Comparison of ENCODE assay signal across 18 cellular contexts in genomic region chr10:24277277-24277676, GRCh38.
"Had no signal": no experiment of that assay in that cellular context is flagged by ENCODE, and none has a peak within 500 bp of the region (broad histone marks: within the 10 kb centered on the region; RNA-seq: fewer than 3 reads in every experiment).

No MANE protein-coding gene starts in this region.

- H3K4me3 ChIP-seq: ovary, suprapubic skin had no signal

- H3K9me3 ChIP-seq: ovary, suprapubic skin had no signal

- H3K27me3 ChIP-seq: brain microvascular endothelial cell, ovary, suprapubic skin had no signal

- H3K4me1 Mint-ChIP-seq: activated B cell treated with CpG ODN at 0.5 μM for 24 hours, naive B cell had no signal

- H3K4me3 Mint-ChIP-seq: activated B cell treated with CpG ODN at 0.5 μM for 24 hours; activated CD8-positive, alpha-beta T cell treated with anti-CD3 and anti-CD28 coated beads for 36 hours; naive B cell had no signal

- DNase-seq: activated B cell treated with CpG ODN at 0.5 μM for 24 hours; activated CD4-positive, alpha-beta T cell treated with anti-CD3 and anti-CD28 coated beads for 48 hours; activated CD8-positive, alpha-beta memory T cell treated with anti-CD3 and anti-CD28 coated beads, Interleukin-2, amount 50 U/mL, for 4 hours; activated CD8-positive, alpha-beta T cell treated with anti-CD3 and anti-CD28 coated beads for 36 hours; activated gamma-delta T cell; activated T-cell treated with anti-CD3 and anti-CD28 coated beads, Interleukin-2, amount 50 U/mL, for 48 hours; amniotic stem cell; brain microvascular endothelial cell; cortex of kidney; effector CD4-positive, alpha-beta T cell; foreskin fibroblast; naive B cell; ovary; stimulated activated CD4-positive, alpha-beta T cell treated with anti-CD3 and anti-CD28 coated beads, Interleukin-15, amount 100 ng/mL, for 24 hours; stimulated activated CD4-positive, alpha-beta T cell treated with anti-CD3 and anti-CD28 coated beads, Interleukin-4, amount 100 ng/mL, for 1 hour; stimulated activated naive CD8-positive, alpha-beta T cell treated with anti-CD3 and anti-CD28 coated beads, Interleukin-15, Interleukin-2, amounts not matched to agents 100 U/mL and 50 U/mL, for 24 hours; T-helper 2 cell had no signal

- H3K4me1 ChIP-seq: suprapubic skin had no signal

- H3K27me3 Mint-ChIP-seq: activated B cell treated with CpG ODN at 0.5 μM for 24 hours; activated CD8-positive, alpha-beta T cell treated with anti-CD3 and anti-CD28 coated beads for 36 hours; naive B cell had no signal

- H3K27ac ChIP-seq: brain microvascular endothelial cell, ovary, suprapubic skin had no signal

- H3K27ac Mint-ChIP-seq: activated B cell treated with CpG ODN at 0.5 μM for 24 hours; activated CD8-positive, alpha-beta T cell treated with anti-CD3 and anti-CD28 coated beads for 36 hours; naive B cell had no signal

- H3K36me3 ChIP-seq: brain microvascular endothelial cell, ovary had no signal

- ATAC-seq: activated CD8-positive, alpha-beta T cell treated with anti-CD3 and anti-CD28 coated beads for 36 hours; stimulated activated naive CD8-positive, alpha-beta T cell treated with anti-CD3 and anti-CD28 coated beads, Interleukin-15, Interleukin-2, amounts not matched to agents 100 U/mL and 50 U/mL, for 24 hours had no signal
